Comparison of ENCODE assay signal across 35 cellular contexts in the genomic region with DNA sequence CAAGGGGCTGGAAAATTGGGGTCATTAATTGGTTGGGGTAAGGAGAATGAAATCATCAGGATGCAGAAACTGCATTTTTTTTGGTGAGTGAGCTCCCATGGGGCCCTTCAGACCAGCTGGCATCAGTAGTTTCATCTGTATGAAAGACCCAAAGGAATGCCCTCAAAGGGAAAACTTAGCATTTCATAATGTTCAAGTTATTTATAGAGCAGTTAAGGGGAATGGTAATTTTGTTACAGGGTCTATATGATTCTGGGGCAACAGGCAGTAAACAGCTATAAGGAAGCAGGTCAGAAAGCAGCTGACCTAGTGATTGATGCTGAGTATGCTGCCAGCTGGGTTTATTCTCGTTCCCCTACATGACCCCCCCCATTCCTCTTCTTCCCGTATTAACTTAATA.
DNase-seq lines count a peak whose midpoint lies in the region; ATAC-seq, FAIRE-seq and TF ChIP-seq lines count a peak whose summit lies in the region.
"Had no signal": no experiment of that assay in that cellular context is flagged by ENCODE, and none has a peak within 500 bp of the region (broad histone marks: within the 10 kb centered on the region; RNA-seq: fewer than 3 reads in every experiment).

No MANE protein-coding gene starts in this region.

- no peak overlapping the region for H4K8ac ChIP-seq in trophoblast cell (ENCODE audit: low read depth, low read length)

- no peaks in the 10 kb centered on the region for H3K9me3 ChIP-seq in BLaER1
- peaks cover 0 to 19% (median 7%) of the 10 kb centered on the region in 11 experiments; a peak in 10 of 22 replicates for H3K9me3 ChIP-seq in BLaER1 treated with 17β-estradiol and CSF1 and Interleukin-3, amounts not matched to agents 10 nM and 100 nM (replicated peaks in 1 of 11)
- H3K9me3 ChIP-seq in neural progenitor cell (ENCODE audit: low read depth): no peaks in the 10 kb centered on the region
- H3K9me3 ChIP-seq in trophoblast cell (ENCODE audit: insufficient read depth, low read depth, low read length): no peaks in the 10 kb centered on the region
- H3K9me3 ChIP-seq: BE2C had no signal

- no peak for DNase-seq in glutamatergic neuron
- no peak for DNase-seq in neural progenitor cell (ENCODE audit: low spot score)
- DNase-seq in middle frontal gyrus (ENCODE audit: extremely low spot score, low spot score): no peak
- DNase-seq in trophoblast cell: no peak
- no peak for DNase-seq in RCC 7860 (ENCODE audit: low spot score)
- DNase-seq: 8988T; ACHN; AML-193; BE2C; C1 segment of cervical spinal cord; Caco-2; Calu3; CD4-positive, alpha-beta memory T cell; CD4-positive, alpha-beta T cell; CD4-positive, CD25-positive, alpha-beta regulatory T cell; CD8-positive, alpha-beta memory T cell; CD8-positive, alpha-beta T cell; COR-L47; DMS 273 treated with DMSO at 0.1 percent for 48 hours; DMS153; DMS53; DMS79; DMS79 treated with DMSO at 0.1 percent for 48 hours; DND-41; EL had no signal

- H3K4me1 Mint-ChIP-seq in glutamatergic neuron (ENCODE audit: low read depth, unreplicated experiment) (peaks cover 20% of the 10 kb centered on the region), neural progenitor cell (peaks cover 12% of the 10 kb centered on the region)
- H3K4me1 Mint-ChIP-seq: B cell; CD14-positive monocyte; CD4-positive, alpha-beta memory T cell; CD4-positive, CD25-positive, alpha-beta regulatory T cell; CD8-positive, alpha-beta memory T cell had no signal

- H3K27ac Mint-ChIP-seq in glutamatergic neuron (ENCODE audit: unreplicated experiment) (peak overlapping the region; percentile 50), neural progenitor cell (peak overlapping the region; percentile 2)
- H3K27ac Mint-ChIP-seq: B cell; CD14-positive monocyte; CD4-positive, alpha-beta memory T cell; CD4-positive, alpha-beta T cell; CD4-positive, CD25-positive, alpha-beta regulatory T cell; CD8-positive, alpha-beta memory T cell; CD8-positive, alpha-beta T cell had no signal

- no peak overlapping the region for H3K4ac ChIP-seq in trophoblast cell (ENCODE audit: low read depth, low read length)

- H2AFZ ChIP-seq in neural progenitor cell (replicated peaks): no peak overlapping the region
- H2AFZ ChIP-seq in trophoblast cell (ENCODE audit: insufficient read depth, low read length, poor library complexity): no peak overlapping the region

- H2BK5ac ChIP-seq in trophoblast cell (ENCODE audit: low read depth, low read length, poor library complexity): no peak overlapping the region

- no peaks in the 10 kb centered on the region for H4K20me1 ChIP-seq in BLaER1
- no peaks in the 10 kb centered on the region for H4K20me1 ChIP-seq in BLaER1 treated with 17β-estradiol and CSF1 and Interleukin-3, amounts not matched to agents 10 nM and 100 nM
- no peaks in the 10 kb centered on the region for H4K20me1 ChIP-seq in neural progenitor cell (ENCODE audit: low read depth)

- no peak overlapping the region for H4K12ac ChIP-seq in trophoblast cell (ENCODE audit: low read depth, low read length)

- H3K14ac ChIP-seq in trophoblast cell (ENCODE audit: low read length): no peak overlapping the region

- H2BK120ac ChIP-seq in trophoblast cell (ENCODE audit: insufficient read depth, low read length, poor library complexity): no peak overlapping the region

- peak overlapping the region; percentile 58; the same call in 1 of the 2 replicates for H3K27ac ChIP-seq in BLaER1
- peak overlapping the region; percentile 46 to 92 (median 70); a peak in 20 of 22 replicates for H3K27ac ChIP-seq in BLaER1 treated with 17β-estradiol and CSF1 and Interleukin-3, amounts not matched to agents 10 nM and 100 nM
- no peak overlapping the region for H3K27ac ChIP-seq in neural progenitor cell
- H3K27ac ChIP-seq in trophoblast cell (ENCODE audit: low read depth, low read length): no peak overlapping the region
- H3K27ac ChIP-seq: 22Rv1, A549, C4-2B had no signal

- no peak for FAIRE-seq in RCC 7860 (lab: Jason Lieb, UNC)
- FAIRE-seq: A204.1, D721Med had no signal

- H2BK12ac ChIP-seq in trophoblast cell (ENCODE audit: low read length): no peak overlapping the region

- no peaks in the 10 kb centered on the region for H3K9me3 Mint-ChIP-seq in glutamatergic neuron (ENCODE audit: unreplicated experiment)
- H3K9me3 Mint-ChIP-seq in neural progenitor cell: no peaks in the 10 kb centered on the region

- no peak for TF ChIP-seq CTCF in glutamatergic neuron (IDR thresholded peaks at IDR 0.05; ENCODE audit: partially characterized antibody, unreplicated experiment)
- TF ChIP-seq CTCF in neural progenitor cell (IDR thresholded peaks at IDR 0.05): no peak

- H3K9ac ChIP-seq in BLaER1 (no peak overlapping the region), neural progenitor cell (no peak overlapping the region), trophoblast cell (ENCODE audit: low read length) (no peak overlapping the region)
- H3K9ac ChIP-seq in BLaER1 treated with 17β-estradiol and CSF1 and Interleukin-3, amounts not matched to agents 10 nM and 100 nM: peak overlapping the region in 8 of 11 experiments; percentile 18 to 76 (median 64); a peak in 11 of 22 replicates

- no peak overlapping the region for H3K4me3 Mint-ChIP-seq in glutamatergic neuron (ENCODE audit: unreplicated experiment)
- no peak overlapping the region for H3K4me3 Mint-ChIP-seq in neural progenitor cell
- H3K4me3 Mint-ChIP-seq: B cell; CD4-positive, alpha-beta memory T cell; CD4-positive, alpha-beta T cell; CD4-positive, CD25-positive, alpha-beta regulatory T cell; CD8-positive, alpha-beta memory T cell; CD8-positive, alpha-beta T cell had no signal

- no peak overlapping the region for H2AK5ac ChIP-seq in trophoblast cell (ENCODE audit: low read length)

- H3K79me2 ChIP-seq in neural progenitor cell (ENCODE audit: low read depth): no peaks in the 10 kb centered on the region
- no peaks in the 10 kb centered on the region for H3K79me2 ChIP-seq in trophoblast cell (ENCODE audit: control insufficient read depth, insufficient read depth, low read length, poor library complexity)

- no peaks in the 10 kb centered on the region for H3K79me1 ChIP-seq in trophoblast cell (ENCODE audit: low read length)

- H3K4me2 ChIP-seq in BLaER1 (peak overlapping the region; percentile 66), neural progenitor cell (no peak overlapping the region), trophoblast cell (ENCODE audit: low read length) (no peak overlapping the region)
- H3K4me2 ChIP-seq in BLaER1 treated with 17β-estradiol and CSF1 and Interleukin-3, amounts not matched to agents 10 nM and 100 nM: peak overlapping the region; percentile 52 to 78 (median 66)
- H3K4me2 ChIP-seq: A549 had no signal

- no peak overlapping the region for H3K23ac ChIP-seq in trophoblast cell (ENCODE audit: low read length)

- no peak overlapping the region for H3K4me3 ChIP-seq in BLaER1
- no peak overlapping the region for H3K4me3 ChIP-seq in BLaER1 treated with 17β-estradiol and CSF1 and Interleukin-3, amounts not matched to agents 10 nM and 100 nM
- no peak overlapping the region for H3K4me3 ChIP-seq in neural progenitor cell
- H3K4me3 ChIP-seq in trophoblast cell (ENCODE audit: low read depth, low read length): no peak overlapping the region
- H3K4me3 ChIP-seq: A549 had no signal

- no peak for ATAC-seq in GM18909 (IDR thresholded peaks at IDR 0.05; ENCODE audit: poor library complexity, unreplicated experiment)
- ATAC-seq: A549; CD8-positive, alpha-beta T cell had no signal

- H3K36me3 Mint-ChIP-seq in glutamatergic neuron (ENCODE audit: unreplicated experiment): no peaks in the 10 kb centered on the region
- no peaks in the 10 kb centered on the region for H3K36me3 Mint-ChIP-seq in neural progenitor cell
- H3K36me3 Mint-ChIP-seq: CD14-positive monocyte; CD4-positive, alpha-beta memory T cell; CD4-positive, CD25-positive, alpha-beta regulatory T cell; CD8-positive, alpha-beta memory T cell; CD8-positive, alpha-beta T cell had no signal

- H3K4me1 ChIP-seq in BLaER1: peaks cover 69% of the 10 kb centered on the region
- H3K4me1 ChIP-seq in BLaER1 treated with 17β-estradiol and CSF1 and Interleukin-3, amounts not matched to agents 10 nM and 100 nM: peaks cover 49 to 77% (median 65%) of the 10 kb centered on the region in 10 experiments
- peaks cover 10% of the 10 kb centered on the region for H3K4me1 ChIP-seq in neural progenitor cell
- H3K4me1 ChIP-seq in trophoblast cell (ENCODE audit: control insufficient read depth in 1 of 2, insufficient read depth in 2 of 2, low read length in 2 of 2): no peaks in the 10 kb centered on the region
- H3K4me1 ChIP-seq: A549, BE2C, Caco-2 had no signal

- H3K27me3 Mint-ChIP-seq in glutamatergic neuron (ENCODE audit: unreplicated experiment) (peaks cover 4% of the 10 kb centered on the region), neural progenitor cell (ENCODE audit: insufficient read depth, low read depth) (peaks cover 9% of the 10 kb centered on the region)
- H3K27me3 Mint-ChIP-seq: B cell; CD4-positive, alpha-beta memory T cell; CD4-positive, alpha-beta T cell; CD4-positive, CD25-positive, alpha-beta regulatory T cell; CD8-positive, alpha-beta memory T cell had no signal

- no peaks in the 10 kb centered on the region for H3K36me3 ChIP-seq in BLaER1
- no peaks in the 10 kb centered on the region for H3K36me3 ChIP-seq in BLaER1 treated with 17β-estradiol and CSF1 and Interleukin-3, amounts not matched to agents 10 nM and 100 nM
- no peaks in the 10 kb centered on the region for H3K36me3 ChIP-seq in neural progenitor cell
- H3K36me3 ChIP-seq in trophoblast cell (ENCODE audit: control insufficient read depth in 1 of 2, insufficient read depth in 2 of 2, low read length in 2 of 2): no peaks in the 10 kb centered on the region
- H3K36me3 ChIP-seq: BE2C had no signal

- no peaks in the 10 kb centered on the region for H3F3A ChIP-seq in neural progenitor cell (ENCODE audit: low read depth)

- no peaks in the 10 kb centered on the region for H3K27me3 ChIP-seq in BLaER1
- no peaks in the 10 kb centered on the region for H3K27me3 ChIP-seq in BLaER1 treated with 17β-estradiol and CSF1 and Interleukin-3, amounts not matched to agents 10 nM and 100 nM
- no peaks in the 10 kb centered on the region for H3K27me3 ChIP-seq in neural progenitor cell
- no peaks in the 10 kb centered on the region for H3K27me3 ChIP-seq in trophoblast cell (ENCODE audit: insufficient read depth, low read length)
- H3K27me3 ChIP-seq: BE2C had no signal

- H4K91ac ChIP-seq in trophoblast cell (ENCODE audit: low read depth, low read length): no peak overlapping the region

- H3K18ac ChIP-seq in trophoblast cell (ENCODE audit: low read length): no peak overlapping the region

- no CpG with 5 or more reads among the region's 2 CpGs for WGBS in trophoblast cell (ENCODE audit: extremely low coverage, insufficient coverage, insufficient read length)

Comparison
In these comparisons a context has a peak if more than half of its experiments do, and no peak if none do; other contexts are left out.
1. H3K9ac ChIP-seq: peak in BLaER1 treated with 17β-estradiol and CSF1 and Interleukin-3, amounts not matched to agents 10 nM and 100 nM (8 of 11); none in BLaER1 (single experiment), neural progenitor cell (single experiment) and trophoblast cell (single experiment).
2. H3K27ac ChIP-seq: peak in BLaER1 (single experiment) and BLaER1 treated with 17β-estradiol and CSF1 and Interleukin-3, amounts not matched to agents 10 nM and 100 nM (11 of 11); none in neural progenitor cell (single experiment) and trophoblast cell (single experiment).
3. H3K4me2 ChIP-seq: peak in BLaER1 (single experiment) and BLaER1 treated with 17β-estradiol and CSF1 and Interleukin-3, amounts not matched to agents 10 nM and 100 nM (11 of 11); none in neural progenitor cell (single experiment) and trophoblast cell (single experiment).